28 cellular contexts compared by ENCODE assay signal in the genomic region with DNA sequence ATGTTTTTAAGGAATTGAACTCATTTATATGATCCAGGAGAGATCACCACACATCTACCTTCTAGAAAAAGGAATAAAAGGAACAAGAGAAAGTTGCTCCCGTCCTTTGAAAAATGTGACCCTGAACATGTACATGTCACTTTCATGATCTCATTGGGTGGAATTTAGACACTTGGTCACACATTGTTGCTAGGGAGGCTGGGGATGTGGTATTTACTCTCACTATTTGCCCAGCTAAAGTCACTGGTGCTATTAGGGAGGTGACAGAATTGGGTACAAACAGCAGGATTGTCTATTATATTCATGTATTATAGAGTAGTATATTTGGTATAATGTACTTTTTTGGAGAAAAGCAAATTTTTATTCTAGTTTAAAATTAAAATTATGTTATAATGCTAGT. TPM values are rescaled to one million over a fixed set of nuclear protein-coding genes. Genes with fewer than 3 reads are reported as not detected.
"Had no signal": no experiment of that assay in that cellular context is flagged by ENCODE, and none has a peak within 500 bp of the region (broad histone marks: within the 10 kb centered on the region; RNA-seq: fewer than 3 reads in every experiment).

No MANE protein-coding gene starts in this region.

- H3K27me3 ChIP-seq: SJCRH30 had no signal

- H3K36me3 ChIP-seq: adrenal gland, breast epithelium, SJCRH30 had no signal

- H2AFZ ChIP-seq: PC-9 had no signal

- DNase-seq: activated CD4-positive, alpha-beta memory T cell treated with anti-CD3 and anti-CD28 coated beads for 36 hours; activated CD4-positive, alpha-beta T cell treated with anti-CD3 and anti-CD28 coated beads for 36 hours; activated CD4-positive, alpha-beta T cell treated with anti-CD3 and anti-CD28 coated beads, Interleukin-2, amount 50 U/mL, for 1 hour; activated CD8-positive, alpha-beta memory T cell treated with anti-CD3 and anti-CD28 coated beads, Interleukin-2, amount 50 U/mL, for 4 hours; activated gamma-delta T cell treated with Interleukin-2 at 50 U/mL for 16 hours; activated naive CD4-positive, alpha-beta T cell treated with anti-CD3 and anti-CD28 coated beads for 36 hours; activated T-cell treated with anti-CD3 and anti-CD28 coated beads for 4 hours; activated T-cell treated with anti-CD3 and anti-CD28 coated beads, Interleukin-2, amount 50 U/mL, for 4 hours; adrenal gland; NCI-H1092 treated with DMSO at 0.1 percent for 48 hours; NCI-H146; NCI-H187; NCI-H2029 treated with DMSO at 0.1 percent for 48 hours; NCI-H345; NCI-H524 treated with DMSO at 0.1 percent for 48 hours; PC-9; SJCRH30 had no signal

- H3K4me2 ChIP-seq: PC-9 had no signal

- H3K4me1 ChIP-seq: adrenal gland, body of pancreas, breast epithelium, SJCRH30 had no signal

- H3K27ac ChIP-seq: adrenal gland, body of pancreas, breast epithelium, PC-9, RWPE1, SJCRH30, SK-N-MC had no signal

- H3K4me3 ChIP-seq: adrenal gland, body of pancreas, breast epithelium, PC-9, SJCRH30, SK-N-MC had no signal

- ATAC-seq: activated CD4-positive, alpha-beta T cell treated with anti-CD3 and anti-CD28 coated beads for 36 hours; activated CD4-positive, CD25-positive, alpha-beta regulatory T cell treated with anti-CD3 and anti-CD28 coated beads, Interleukin-2, amount 50 U/mL, for 24 hours; activated naive CD4-positive, alpha-beta T cell treated with anti-CD3 and anti-CD28 coated beads, Interleukin-2, amount 50 U/mL, for 72 hours; activated T-cell treated with anti-CD3 and anti-CD28 coated beads, Interleukin-2, amount 50 U/mL, for 4 hours; body of pancreas; Right ventricle myocardium inferior; WTC11 had no signal

- H3K9me3 ChIP-seq: adrenal gland, body of pancreas, breast epithelium, SJCRH30 had no signal

RNA-seq across cellular contexts. Expression of a gene that starts 2.1 kb away (rescaled TPM):
- total RNA-seq: activated CD4-positive, alpha-beta memory T cell treated with anti-CD3 and anti-CD28 coated beads for 36 hours; activated CD4-positive, alpha-beta T cell treated with anti-CD3 and anti-CD28 coated beads for 36 hours; activated naive CD4-positive, alpha-beta T cell treated with anti-CD3 and anti-CD28 coated beads for 36 hours; activated naive CD4-positive, alpha-beta T cell treated with anti-CD3 and anti-CD28 coated beads, Interleukin-2, amount 50 U/mL, for 72 hours; activated T-cell treated with anti-CD3 and anti-CD28 coated beads, Interleukin-2, amount 50 U/mL, for 4 hours; activated T-helper 1 cell treated with anti-CD3 and anti-CD28 coated beads, Interleukin-12 subunit alpha, Interleukin-12 subunit beta, Interleukin-2, Interleukin-4 antibody, amounts not matched to agents 30 ng/mL and 10 ng/mL and 1 ng/mL, durations not matched to agents 14 hours and 24 hours and 36 hours; breast epithelium; cardiac septum; OCI-LY7; SJCRH30 had no signal
